20 cellular contexts compared by ENCODE assay signal in the genomic region with DNA sequence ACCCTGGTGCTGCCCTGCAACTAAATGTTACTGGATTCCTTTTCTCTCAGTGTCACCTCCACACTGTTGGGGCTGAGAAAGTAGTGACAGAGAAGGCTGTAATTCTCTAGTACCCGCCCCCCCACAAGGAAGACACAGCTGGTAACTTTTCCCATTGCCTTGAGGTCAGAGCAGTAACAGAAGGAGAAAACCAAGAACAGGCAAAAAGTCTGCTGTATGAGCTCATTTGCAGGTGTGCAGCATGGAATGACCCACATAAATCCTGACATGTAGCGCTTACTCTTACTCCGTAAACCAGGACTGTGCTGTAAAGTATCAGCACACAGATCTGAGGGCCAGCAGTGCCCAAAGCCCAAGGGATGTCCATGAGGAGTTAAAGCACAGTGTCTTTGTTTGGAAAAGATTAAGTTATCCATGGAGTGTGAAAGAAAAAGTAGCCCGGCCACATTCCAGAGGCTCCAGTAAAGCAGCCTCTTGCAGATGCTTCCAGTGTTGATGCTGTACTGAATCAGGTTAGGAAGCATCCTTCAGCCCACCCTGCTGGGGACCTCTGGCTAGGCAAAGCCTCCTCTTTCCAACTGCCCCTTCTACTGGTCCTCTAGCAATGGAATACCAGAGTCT.
DNase-seq lines count a peak whose midpoint lies in the region; ATAC-seq, FAIRE-seq and TF ChIP-seq lines count a peak whose summit lies in the region.
"Had no signal": no experiment of that assay in that cellular context is flagged by ENCODE, and none has a peak within 500 bp of the region (broad histone marks: within the 10 kb centered on the region; RNA-seq: fewer than 3 reads in every experiment).

No MANE protein-coding gene starts in this region.

- no peaks in the 10 kb centered on the region for H3K9me3 ChIP-seq in left lung
- H3K9me3 ChIP-seq in upper lobe of right lung, result no peaks in the 10 kb centered on the region
- H3K9me3 ChIP-seq in WERI-Rb-1 (ENCODE audit: severe bottlenecking), result no peaks in the 10 kb centered on the region

- TF ChIP-seq CTCF in bronchial epithelial cell (IDR thresholded peaks at IDR 0.05; ENCODE audit: insufficient read depth, low read length, severe bottlenecking), result no peak
- no peak for TF ChIP-seq CTCF in left lung (IDR thresholded peaks at IDR 0.05)
- TF ChIP-seq CTCF in upper lobe of right lung (IDR thresholded peaks at IDR 0.05), result no peak
- no peak for TF ChIP-seq CTCF in WERI-Rb-1 (IDR thresholded peaks at IDR 0.05; ENCODE audit: low read depth, low read length)

- H3K27ac ChIP-seq in left lung (no peak overlapping the region), upper lobe of right lung (no peak overlapping the region), WERI-Rb-1 (no peak overlapping the region)
- H3K27ac ChIP-seq: brain microvascular endothelial cell, Peyer's patch had no signal

- H3K27me3 ChIP-seq in bronchial epithelial cell (ENCODE audit: control insufficient read depth, insufficient read depth, low read length) (no peaks in the 10 kb centered on the region), left lung (no peaks in the 10 kb centered on the region), upper lobe of right lung (no peaks in the 10 kb centered on the region), WERI-Rb-1 (ENCODE audit: insufficient read depth, low read depth, severe bottlenecking) (no peaks in the 10 kb centered on the region)
- H3K27me3 ChIP-seq: brain microvascular endothelial cell, Peyer's patch had no signal

- intact Hi-C loops in left lung (cut with DNase I), result no loop called here
- intact Hi-C loops in upper lobe of right lung (cut with DNase I), result no loop called here

- H3K36me3 ChIP-seq in bronchial epithelial cell (ENCODE audit: control insufficient read depth, insufficient read depth, low read length) (no peaks in the 10 kb centered on the region), left lung (no peaks in the 10 kb centered on the region), upper lobe of right lung (no peaks in the 10 kb centered on the region), WERI-Rb-1 (no peaks in the 10 kb centered on the region)
- H3K36me3 ChIP-seq: brain microvascular endothelial cell, Peyer's patch had no signal

- H3K4me1 ChIP-seq in left lung, result peaks cover 0 to 2% of the 10 kb centered on the region in 2 donors
- no peaks in the 10 kb centered on the region for H3K4me1 ChIP-seq in upper lobe of right lung

- peak; percentile 65 for ATAC-seq in left lung
- peak; percentile 56 for ATAC-seq in upper lobe of right lung
- ATAC-seq in GM18511 (IDR thresholded peaks at IDR 0.05; ENCODE audit: unreplicated experiment), result no peak
- ATAC-seq: K562, T-helper 17 cell had no signal

- peak; percentile 65 for DNase-seq in HT-29 (ENCODE audit: low spot score)
- peak; percentile 35 for DNase-seq in bronchial epithelial cell (ENCODE audit: low read depth)
- no peak for DNase-seq in left lung
- no peak for DNase-seq in upper lobe of right lung
- no peak for DNase-seq in WERI-Rb-1
- DNase-seq in DMS 273 (lab: John Stamatoyannopoulos, UW; ENCODE audit: unreplicated experiment), result no peak
- DNase-seq: activated B cell treated with CpG ODN at 0.5 μM for 24 hours; activated CD4-positive, alpha-beta T cell treated with anti-CD3 and anti-CD28 coated beads, Interleukin-2, amount 50 U/mL, for 48 hours; activated effector memory CD4-positive, alpha-beta T cell treated with anti-CD3 and anti-CD28 coated beads, Interleukin-2, amount 50 U/mL, for 16 hours; brain microvascular endothelial cell; EL; head of caudate nucleus; NCI-H1694 treated with DMSO at 0.1 percent for 48 hours; NCI-H2227 treated with DMSO at 0.1 percent for 48 hours; Peyer's patch; stimulated activated naive CD4-positive, alpha-beta T cell; T-helper 17 cell had no signal

- FAIRE-seq in bronchial epithelial cell (lab: Jason Lieb, UNC), result no peak
- FAIRE-seq: colon, K562 had no signal

- H3K4me3 ChIP-seq in bronchial epithelial cell (ENCODE audit: low read depth, low read length) (no peak overlapping the region), left lung (no peak overlapping the region), upper lobe of right lung (no peak overlapping the region), WERI-Rb-1 (ENCODE audit: low read depth, low read length) (no peak overlapping the region)
- H3K4me3 ChIP-seq: K562, Peyer's patch had no signal

Comparison
In these comparisons a context has a peak if more than half of its experiments do, and no peak if none do; other contexts are left out.
1. DNase-seq: peak in HT-29 (single experiment) and bronchial epithelial cell (single experiment); none in left lung (0 of 2), upper lobe of right lung (single experiment), WERI-Rb-1 (single experiment) and DMS 273 (single experiment).